Comparison of ENCODE assay signal across 1 cellular context in the genomic region with DNA sequence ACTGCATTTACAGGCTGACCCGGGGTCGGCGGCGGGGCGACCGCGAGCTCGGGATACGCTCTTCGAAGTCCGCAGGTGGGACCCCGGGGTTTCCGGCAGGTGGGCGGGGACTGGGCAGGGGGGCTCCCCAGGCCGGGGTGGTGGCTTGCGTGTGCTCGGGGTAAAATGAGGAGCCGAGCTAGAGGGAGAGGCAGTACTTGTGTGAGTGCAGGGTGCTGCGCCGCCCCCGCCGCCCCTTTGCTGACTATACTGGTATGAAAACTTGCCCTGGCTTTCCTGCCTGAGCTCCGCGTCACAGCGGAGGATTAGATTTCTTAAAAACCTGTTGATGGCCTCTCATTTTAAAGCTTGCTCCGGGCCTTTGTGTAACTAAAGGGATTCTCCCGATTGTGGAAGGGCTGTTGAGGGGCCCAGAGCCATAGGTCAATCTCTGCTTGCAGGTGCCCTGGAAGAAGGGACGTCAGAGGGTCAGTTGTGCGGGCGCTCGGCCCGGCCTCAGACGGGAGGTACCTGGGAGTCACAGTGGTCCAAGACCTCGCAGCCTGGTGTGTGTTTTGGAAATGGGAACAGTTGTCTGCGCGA.
A peak's percentile ranks its signal among the peaks of the same experiment; 100 is the strongest.
TF ChIP-seq lines count a peak whose summit lies in the region.

No MANE protein-coding gene starts in this region.

TF ChIP-seq in HepG2, 621 proteins besides CTCF, POLR2A, EP300 and RAD21 (continues in another document):
- TF ChIP-seq ZNF343 (CRISPR knock-in tag; IDR thresholded peaks at IDR 0.05) (no peak), SP2 (CRISPR knock-in tag; IDR thresholded peaks at IDR 0.05) (no peak), NFE2L1 (CRISPR knock-in tag; IDR thresholded peaks at IDR 0.05; ENCODE audit: borderline replicate concordance) (no peak), ONECUT2 (CRISPR knock-in tag; IDR thresholded peaks at IDR 0.05) (no peak), ZNF317 (CRISPR knock-in tag; IDR thresholded peaks at IDR 0.05) (0 out of 2 replicates have a peak, but pooled peaks have one; percentile 34), MAFF (IDR thresholded peaks at IDR 0.05; ENCODE audit: low read depth, low read length) (no peak), ZNF720 (CRISPR knock-in tag; IDR thresholded peaks at IDR 0.05) (no peak), ZNF230 (CRISPR knock-in tag; IDR thresholded peaks at IDR 0.05) (no peak), ZBTB3 (CRISPR knock-in tag; IDR thresholded peaks at IDR 0.05; ENCODE audit: borderline replicate concordance, low read depth) (no peak), WIZ (CRISPR knock-in tag; IDR thresholded peaks at IDR 0.05) (no peak), MAFG (CRISPR knock-in tag; IDR thresholded peaks at IDR 0.05) (no peak), RARA (CRISPR knock-in tag; IDR thresholded peaks at IDR 0.05) (0 out of 2 replicates have a peak, but pooled peaks have one; percentile 18), KLF15 (CRISPR knock-in tag; IDR thresholded peaks at IDR 0.05; ENCODE audit: borderline replicate concordance) (0 out of 2 replicates have a peak, but pooled peaks have one; percentile 15), HOXA3 (CRISPR knock-in tag; IDR thresholded peaks at IDR 0.05) (no peak), MAZ (IDR thresholded peaks at IDR 0.05; ENCODE audit: borderline replicate concordance, low read depth, low read length) (no peak), MAZ (CRISPR knock-in tag; IDR thresholded peaks at IDR 0.05; ENCODE audit: low read depth) (no peak), BRD4 (CRISPR knock-in tag; IDR thresholded peaks at IDR 0.05) (no peak), ZNF12 (CRISPR knock-in tag; IDR thresholded peaks at IDR 0.05) (no peak), MIXL1 (CRISPR knock-in tag; IDR thresholded peaks at IDR 0.05) (no peak), ATM (IDR thresholded peaks at IDR 0.05; ENCODE audit: borderline replicate concordance) (no peak), PHB2 (IDR thresholded peaks at IDR 0.05; ENCODE audit: partially characterized antibody) (no peak), RORA (CRISPR knock-in tag; IDR thresholded peaks at IDR 0.05) (no peak), ZKSCAN1 (IDR thresholded peaks at IDR 0.05; ENCODE audit: low read length) (no peak), HNF4G (IDR thresholded peaks at IDR 0.05; ENCODE audit: borderline replicate concordance, low read depth, low read length) (no peak), HNF4G (CRISPR knock-in tag; IDR thresholded peaks at IDR 0.05; ENCODE audit: borderline replicate concordance, low read depth) (no peak), ARNT2 (CRISPR knock-in tag; IDR thresholded peaks at IDR 0.05; ENCODE audit: low read depth) (no peak), POLR2AphosphoS5 (IDR thresholded peaks at IDR 0.05; ENCODE audit: low read depth, low read length) (peak; percentile 10; the same call in 1 of the 2 replicates), KDM6A (CRISPR knock-in tag; IDR thresholded peaks at IDR 0.05; ENCODE audit: low read depth) (0 out of 2 replicates have a peak, but pooled peaks have one; percentile 2), TCF12 (IDR thresholded peaks at IDR 0.05) (no peak), TCF12 (CRISPR knock-in tag; IDR thresholded peaks at IDR 0.05) (peak; percentile 3; the same call in 1 of the 2 replicates), TSC22D2 (CRISPR knock-in tag; IDR thresholded peaks at IDR 0.05; ENCODE audit: borderline replicate concordance) (no peak), ZNF124 (CRISPR knock-in tag; IDR thresholded peaks at IDR 0.05) (peak; percentile 2; the same call in 1 of the 2 replicates), ZBTB20 (CRISPR knock-in tag; IDR thresholded peaks at IDR 0.05; ENCODE audit: borderline replicate concordance, low read depth) (no peak)
- TF ChIP-seq, protein P1, sequence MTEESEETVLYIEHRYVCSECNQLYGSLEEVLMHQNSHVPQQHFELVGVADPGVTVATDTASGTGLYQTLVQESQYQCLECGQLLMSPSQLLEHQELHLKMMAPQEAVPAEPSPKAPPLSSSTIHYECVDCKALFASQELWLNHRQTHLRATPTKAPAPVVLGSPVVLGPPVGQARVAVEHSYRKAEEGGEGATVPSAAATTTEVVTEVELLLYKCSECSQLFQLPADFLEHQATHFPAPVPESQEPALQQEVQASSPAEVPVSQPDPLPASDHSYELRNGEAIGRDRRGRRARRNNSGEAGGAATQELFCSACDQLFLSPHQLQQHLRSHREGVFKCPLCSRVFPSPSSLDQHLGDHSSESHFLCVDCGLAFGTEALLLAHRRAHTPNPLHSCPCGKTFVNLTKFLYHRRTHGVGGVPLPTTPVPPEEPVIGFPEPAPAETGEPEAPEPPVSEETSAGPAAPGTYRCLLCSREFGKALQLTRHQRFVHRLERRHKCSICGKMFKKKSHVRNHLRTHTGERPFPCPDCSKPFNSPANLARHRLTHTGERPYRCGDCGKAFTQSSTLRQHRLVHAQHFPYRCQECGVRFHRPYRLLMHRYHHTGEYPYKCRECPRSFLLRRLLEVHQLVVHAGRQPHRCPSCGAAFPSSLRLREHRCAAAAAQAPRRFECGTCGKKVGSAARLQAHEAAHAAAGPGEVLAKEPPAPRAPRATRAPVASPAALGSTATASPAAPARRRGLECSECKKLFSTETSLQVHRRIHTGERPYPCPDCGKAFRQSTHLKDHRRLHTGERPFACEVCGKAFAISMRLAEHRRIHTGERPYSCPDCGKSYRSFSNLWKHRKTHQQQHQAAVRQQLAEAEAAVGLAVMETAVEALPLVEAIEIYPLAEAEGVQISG (CRISPR knock-in tag; IDR thresholded peaks at IDR 0.05) = peak; percentile 1; the same call in 1 of the 2 replicates
- TF ChIP-seq, protein P2, sequence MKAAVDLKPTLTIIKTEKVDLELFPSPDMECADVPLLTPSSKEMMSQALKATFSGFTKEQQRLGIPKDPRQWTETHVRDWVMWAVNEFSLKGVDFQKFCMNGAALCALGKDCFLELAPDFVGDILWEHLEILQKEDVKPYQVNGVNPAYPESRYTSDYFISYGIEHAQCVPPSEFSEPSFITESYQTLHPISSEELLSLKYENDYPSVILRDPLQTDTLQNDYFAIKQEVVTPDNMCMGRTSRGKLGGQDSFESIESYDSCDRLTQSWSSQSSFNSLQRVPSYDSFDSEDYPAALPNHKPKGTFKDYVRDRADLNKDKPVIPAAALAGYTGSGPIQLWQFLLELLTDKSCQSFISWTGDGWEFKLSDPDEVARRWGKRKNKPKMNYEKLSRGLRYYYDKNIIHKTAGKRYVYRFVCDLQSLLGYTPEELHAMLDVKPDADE (CRISPR knock-in tag; IDR thresholded peaks at IDR 0.05) = no peak
- TF ChIP-seq, protein P3, sequence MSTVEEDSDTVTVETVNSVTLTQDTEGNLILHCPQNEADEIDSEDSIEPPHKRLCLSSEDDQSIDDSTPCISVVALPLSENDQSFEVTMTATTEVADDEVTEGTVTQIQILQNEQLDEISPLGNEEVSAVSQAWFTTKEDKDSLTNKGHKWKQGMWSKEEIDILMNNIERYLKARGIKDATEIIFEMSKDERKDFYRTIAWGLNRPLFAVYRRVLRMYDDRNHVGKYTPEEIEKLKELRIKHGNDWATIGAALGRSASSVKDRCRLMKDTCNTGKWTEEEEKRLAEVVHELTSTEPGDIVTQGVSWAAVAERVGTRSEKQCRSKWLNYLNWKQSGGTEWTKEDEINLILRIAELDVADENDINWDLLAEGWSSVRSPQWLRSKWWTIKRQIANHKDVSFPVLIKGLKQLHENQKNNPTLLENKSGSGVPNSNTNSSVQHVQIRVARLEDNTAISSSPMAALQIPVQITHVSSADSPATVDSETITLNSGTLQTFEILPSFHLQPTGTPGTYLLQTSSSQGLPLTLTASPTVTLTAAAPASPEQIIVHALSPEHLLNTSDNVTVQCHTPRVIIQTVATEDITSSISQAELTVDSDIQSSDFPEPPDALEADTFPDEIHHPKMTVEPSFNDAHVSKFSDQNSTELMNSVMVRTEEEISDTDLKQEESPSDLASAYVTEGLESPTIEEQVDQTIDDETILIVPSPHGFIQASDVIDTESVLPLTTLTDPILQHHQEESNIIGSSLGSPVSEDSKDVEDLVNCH (CRISPR knock-in tag; IDR thresholded peaks at IDR 0.05) = no peak
- TF ChIP-seq, protein P4, sequence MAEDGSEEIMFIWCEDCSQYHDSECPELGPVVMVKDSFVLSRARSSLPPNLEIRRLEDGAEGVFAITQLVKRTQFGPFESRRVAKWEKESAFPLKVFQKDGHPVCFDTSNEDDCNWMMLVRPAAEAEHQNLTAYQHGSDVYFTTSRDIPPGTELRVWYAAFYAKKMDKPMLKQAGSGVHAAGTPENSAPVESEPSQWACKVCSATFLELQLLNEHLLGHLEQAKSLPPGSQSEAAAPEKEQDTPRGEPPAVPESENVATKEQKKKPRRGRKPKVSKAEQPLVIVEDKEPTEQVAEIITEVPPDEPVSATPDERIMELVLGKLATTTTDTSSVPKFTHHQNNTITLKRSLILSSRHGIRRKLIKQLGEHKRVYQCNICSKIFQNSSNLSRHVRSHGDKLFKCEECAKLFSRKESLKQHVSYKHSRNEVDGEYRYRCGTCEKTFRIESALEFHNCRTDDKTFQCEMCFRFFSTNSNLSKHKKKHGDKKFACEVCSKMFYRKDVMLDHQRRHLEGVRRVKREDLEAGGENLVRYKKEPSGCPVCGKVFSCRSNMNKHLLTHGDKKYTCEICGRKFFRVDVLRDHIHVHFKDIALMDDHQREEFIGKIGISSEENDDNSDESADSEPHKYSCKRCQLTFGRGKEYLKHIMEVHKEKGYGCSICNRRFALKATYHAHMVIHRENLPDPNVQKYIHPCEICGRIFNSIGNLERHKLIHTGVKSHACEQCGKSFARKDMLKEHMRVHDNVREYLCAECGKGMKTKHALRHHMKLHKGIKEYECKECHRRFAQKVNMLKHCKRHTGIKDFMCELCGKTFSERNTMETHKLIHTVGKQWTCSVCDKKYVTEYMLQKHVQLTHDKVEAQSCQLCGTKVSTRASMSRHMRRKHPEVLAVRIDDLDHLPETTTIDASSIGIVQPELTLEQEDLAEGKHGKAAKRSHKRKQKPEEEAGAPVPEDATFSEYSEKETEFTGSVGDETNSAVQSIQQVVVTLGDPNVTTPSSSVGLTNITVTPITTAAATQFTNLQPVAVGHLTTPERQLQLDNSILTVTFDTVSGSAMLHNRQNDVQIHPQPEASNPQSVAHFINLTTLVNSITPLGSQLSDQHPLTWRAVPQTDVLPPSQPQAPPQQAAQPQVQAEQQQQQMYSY (CRISPR knock-in tag; IDR thresholded peaks at IDR 0.05) = peak; percentile 45; the same call in 1 of the 2 replicates
- TF ChIP-seq, protein P5, sequence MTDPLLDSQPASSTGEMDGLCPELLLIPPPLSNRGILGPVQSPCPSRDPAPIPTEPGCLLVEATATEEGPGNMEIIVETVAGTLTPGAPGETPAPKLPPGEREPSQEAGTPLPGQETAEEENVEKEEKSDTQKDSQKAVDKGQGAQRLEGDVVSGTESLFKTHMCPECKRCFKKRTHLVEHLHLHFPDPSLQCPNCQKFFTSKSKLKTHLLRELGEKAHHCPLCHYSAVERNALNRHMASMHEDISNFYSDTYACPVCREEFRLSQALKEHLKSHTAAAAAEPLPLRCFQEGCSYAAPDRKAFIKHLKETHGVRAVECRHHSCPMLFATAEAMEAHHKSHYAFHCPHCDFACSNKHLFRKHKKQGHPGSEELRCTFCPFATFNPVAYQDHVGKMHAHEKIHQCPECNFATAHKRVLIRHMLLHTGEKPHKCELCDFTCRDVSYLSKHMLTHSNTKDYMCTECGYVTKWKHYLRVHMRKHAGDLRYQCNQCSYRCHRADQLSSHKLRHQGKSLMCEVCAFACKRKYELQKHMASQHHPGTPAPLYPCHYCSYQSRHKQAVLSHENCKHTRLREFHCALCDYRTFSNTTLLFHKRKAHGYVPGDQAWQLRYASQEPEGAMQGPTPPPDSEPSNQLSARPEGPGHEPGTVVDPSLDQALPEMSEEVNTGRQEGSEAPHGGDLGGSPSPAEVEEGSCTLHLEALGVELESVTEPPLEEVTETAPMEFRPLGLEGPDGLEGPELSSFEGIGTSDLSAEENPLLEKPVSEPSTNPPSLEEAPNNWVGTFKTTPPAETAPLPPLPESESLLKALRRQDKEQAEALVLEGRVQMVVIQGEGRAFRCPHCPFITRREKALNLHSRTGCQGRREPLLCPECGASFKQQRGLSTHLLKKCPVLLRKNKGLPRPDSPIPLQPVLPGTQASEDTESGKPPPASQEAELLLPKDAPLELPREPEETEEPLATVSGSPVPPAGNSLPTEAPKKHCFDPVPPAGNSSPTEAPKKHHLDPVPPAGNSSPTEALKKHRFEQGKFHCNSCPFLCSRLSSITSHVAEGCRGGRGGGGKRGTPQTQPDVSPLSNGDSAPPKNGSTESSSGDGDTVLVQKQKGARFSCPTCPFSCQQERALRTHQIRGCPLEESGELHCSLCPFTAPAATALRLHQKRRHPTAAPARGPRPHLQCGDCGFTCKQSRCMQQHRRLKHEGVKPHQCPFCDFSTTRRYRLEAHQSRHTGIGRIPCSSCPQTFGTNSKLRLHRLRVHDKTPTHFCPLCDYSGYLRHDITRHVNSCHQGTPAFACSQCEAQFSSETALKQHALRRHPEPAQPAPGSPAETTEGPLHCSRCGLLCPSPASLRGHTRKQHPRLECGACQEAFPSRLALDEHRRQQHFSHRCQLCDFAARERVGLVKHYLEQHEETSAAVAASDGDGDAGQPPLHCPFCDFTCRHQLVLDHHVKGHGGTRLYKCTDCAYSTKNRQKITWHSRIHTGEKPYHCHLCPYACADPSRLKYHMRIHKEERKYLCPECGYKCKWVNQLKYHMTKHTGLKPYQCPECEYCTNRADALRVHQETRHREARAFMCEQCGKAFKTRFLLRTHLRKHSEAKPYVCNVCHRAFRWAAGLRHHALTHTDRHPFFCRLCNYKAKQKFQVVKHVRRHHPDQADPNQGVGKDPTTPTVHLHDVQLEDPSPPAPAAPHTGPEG (CRISPR knock-in tag; IDR thresholded peaks at IDR 0.05) = no peak
- TF ChIP-seq, protein P6, sequence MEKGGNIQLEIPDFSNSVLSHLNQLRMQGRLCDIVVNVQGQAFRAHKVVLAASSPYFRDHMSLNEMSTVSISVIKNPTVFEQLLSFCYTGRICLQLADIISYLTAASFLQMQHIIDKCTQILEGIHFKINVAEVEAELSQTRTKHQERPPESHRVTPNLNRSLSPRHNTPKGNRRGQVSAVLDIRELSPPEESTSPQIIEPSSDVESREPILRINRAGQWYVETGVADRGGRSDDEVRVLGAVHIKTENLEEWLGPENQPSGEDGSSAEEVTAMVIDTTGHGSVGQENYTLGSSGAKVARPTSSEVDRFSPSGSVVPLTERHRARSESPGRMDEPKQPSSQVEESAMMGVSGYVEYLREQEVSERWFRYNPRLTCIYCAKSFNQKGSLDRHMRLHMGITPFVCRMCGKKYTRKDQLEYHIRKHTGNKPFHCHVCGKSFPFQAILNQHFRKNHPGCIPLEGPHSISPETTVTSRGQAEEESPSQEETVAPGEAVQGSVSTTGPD (CRISPR knock-in tag; IDR thresholded peaks at IDR 0.05) = no peak
- TF ChIP-seq, protein P7, sequence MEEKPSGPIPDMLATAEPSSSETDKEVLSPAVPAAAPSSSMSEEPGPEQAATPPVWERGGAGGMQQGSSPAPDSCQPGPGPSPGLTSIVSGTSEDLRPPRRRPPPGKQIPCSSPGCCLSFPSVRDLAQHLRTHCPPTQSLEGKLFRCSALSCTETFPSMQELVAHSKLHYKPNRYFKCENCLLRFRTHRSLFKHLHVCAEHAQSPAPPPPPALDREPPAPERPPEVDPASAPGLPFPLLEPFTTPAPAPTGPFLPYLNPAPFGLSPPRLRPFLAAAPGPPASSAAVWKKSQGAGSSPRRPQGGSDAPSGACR (CRISPR knock-in tag; IDR thresholded peaks at IDR 0.05) = no peak
- TF ChIP-seq, protein P8, sequence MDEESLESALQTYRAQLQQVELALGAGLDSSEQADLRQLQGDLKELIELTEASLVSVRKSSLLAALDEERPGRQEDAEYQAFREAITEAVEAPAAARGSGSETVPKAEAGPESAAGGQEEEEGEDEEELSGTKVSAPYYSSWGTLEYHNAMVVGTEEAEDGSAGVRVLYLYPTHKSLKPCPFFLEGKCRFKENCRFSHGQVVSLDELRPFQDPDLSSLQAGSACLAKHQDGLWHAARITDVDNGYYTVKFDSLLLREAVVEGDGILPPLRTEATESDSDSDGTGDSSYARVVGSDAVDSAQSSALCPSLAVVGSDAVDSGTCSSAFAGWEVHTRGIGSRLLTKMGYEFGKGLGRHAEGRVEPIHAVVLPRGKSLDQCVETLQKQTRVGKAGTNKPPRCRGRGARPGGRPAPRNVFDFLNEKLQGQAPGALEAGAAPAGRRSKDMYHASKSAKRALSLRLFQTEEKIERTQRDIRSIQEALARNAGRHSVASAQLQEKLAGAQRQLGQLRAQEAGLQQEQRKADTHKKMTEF (CRISPR knock-in tag; IDR thresholded peaks at IDR 0.05) = no peak; the same call in 1 of the 2 replicates
